ENCODE assay signal across 8 cellular contexts in the genomic region with DNA sequence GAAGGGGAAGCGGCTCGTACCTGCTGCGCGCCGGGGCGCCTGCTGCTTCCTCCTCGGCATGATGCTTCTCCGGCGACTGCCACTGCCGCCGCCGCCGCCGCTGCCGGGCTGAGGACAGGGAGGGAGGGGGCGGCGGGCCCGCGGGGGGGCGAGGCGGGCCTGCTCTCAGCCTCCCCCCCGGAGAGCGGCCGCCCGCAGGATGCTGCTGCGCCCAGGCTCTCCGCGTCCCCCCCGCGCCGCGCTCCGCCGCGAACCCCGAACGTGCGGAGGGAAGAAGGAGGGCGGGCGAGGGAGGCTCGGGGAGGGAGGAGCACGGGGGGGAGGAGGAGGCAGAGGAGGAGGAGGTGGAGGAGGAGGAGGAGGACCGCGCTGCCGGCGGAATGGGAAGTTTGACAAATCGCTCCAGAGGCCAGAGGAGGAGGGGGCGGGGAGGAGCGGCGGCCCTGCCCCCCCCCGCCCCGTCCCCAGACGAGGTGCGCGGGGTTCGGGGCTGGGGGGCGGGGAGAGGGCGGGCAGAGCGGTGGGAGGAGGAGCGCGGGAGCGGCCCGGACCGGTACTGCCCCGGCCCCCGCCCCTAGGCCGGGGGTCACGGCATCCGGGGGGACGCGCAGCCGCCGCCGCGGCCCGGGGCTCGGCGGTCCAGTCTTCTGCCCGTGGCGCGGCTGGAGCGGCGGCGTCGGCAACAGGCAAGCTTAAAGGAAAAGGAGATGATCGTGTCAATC. TPM values are rescaled to one million over a fixed set of nuclear protein-coding genes. Genes with fewer than 3 reads are reported as not detected.
DNase-seq lines count a peak whose midpoint lies in the region; ATAC-seq, FAIRE-seq and TF ChIP-seq lines count a peak whose summit lies in the region.

A gene with protein sequence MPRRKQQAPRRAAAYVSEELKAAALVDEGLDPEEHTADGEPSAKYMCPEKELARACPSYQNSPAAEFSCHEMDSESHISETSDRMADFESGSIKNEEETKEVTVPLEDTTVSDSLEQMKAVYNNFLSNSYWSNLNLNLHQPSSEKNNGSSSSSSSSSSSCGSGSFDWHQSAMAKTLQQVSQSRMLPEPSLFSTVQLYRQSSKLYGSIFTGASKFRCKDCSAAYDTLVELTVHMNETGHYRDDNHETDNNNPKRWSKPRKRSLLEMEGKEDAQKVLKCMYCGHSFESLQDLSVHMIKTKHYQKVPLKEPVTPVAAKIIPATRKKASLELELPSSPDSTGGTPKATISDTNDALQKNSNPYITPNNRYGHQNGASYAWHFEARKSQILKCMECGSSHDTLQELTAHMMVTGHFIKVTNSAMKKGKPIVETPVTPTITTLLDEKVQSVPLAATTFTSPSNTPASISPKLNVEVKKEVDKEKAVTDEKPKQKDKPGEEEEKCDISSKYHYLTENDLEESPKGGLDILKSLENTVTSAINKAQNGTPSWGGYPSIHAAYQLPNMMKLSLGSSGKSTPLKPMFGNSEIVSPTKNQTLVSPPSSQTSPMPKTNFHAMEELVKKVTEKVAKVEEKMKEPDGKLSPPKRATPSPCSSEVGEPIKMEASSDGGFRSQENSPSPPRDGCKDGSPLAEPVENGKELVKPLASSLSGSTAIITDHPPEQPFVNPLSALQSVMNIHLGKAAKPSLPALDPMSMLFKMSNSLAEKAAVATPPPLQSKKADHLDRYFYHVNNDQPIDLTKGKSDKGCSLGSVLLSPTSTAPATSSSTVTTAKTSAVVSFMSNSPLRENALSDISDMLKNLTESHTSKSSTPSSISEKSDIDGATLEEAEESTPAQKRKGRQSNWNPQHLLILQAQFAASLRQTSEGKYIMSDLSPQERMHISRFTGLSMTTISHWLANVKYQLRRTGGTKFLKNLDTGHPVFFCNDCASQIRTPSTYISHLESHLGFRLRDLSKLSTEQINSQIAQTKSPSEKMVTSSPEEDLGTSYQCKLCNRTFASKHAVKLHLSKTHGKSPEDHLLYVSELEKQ (minus strand): TSS at position 277 of the 722 bp plus-strand sequence. CDS start 217 bp downstream, at position 60.

- ATAC-seq in sciatic nerve (peak; percentile 87), HG02610 (IDR thresholded peaks at IDR 0.05; ENCODE audit: unreplicated experiment) (no peak)

- peak within 1 kb of the TSS; percentile 91 for H3K9ac ChIP-seq in SK-N-SH

- no peaks in the 10 kb centered on the region for H3F3A ChIP-seq in SK-N-SH (replicated peaks; ENCODE audit: insufficient read depth)

- peaks cover 29% of the 10 kb centered on the region for H4K20me1 ChIP-seq in SK-N-SH (ENCODE audit: insufficient read depth)

- no peaks in the 10 kb centered on the region for H3K9me3 ChIP-seq in SK-N-SH
- H3K9me3 ChIP-seq in iPS-18c (ENCODE audit: control insufficient read depth, insufficient read depth, low read length), result no peaks in the 10 kb centered on the region

- peak; percentile 93 for DNase-seq in H7
- peak; percentile 89 for DNase-seq in SK-N-SH
- peak; percentile 43 for DNase-seq in brain pericyte (ENCODE audit: low read depth, low spot score)
- peak; percentile 93 for DNase-seq in sciatic nerve (ENCODE audit: low spot score)
- DNase-seq in NCI-H187 (lab: John Stamatoyannopoulos, UW), result no peak
- no peak for DNase-seq in GM19239 (ENCODE audit: insufficient read length, low spot score)

- CTCF ChIA-PET in SK-N-SH (lab: Yijun Ruan, JAX), result interaction anchor here (0.6 to 2.3 kb wide), 4 partner anchors 8 to 1126 kb away, joined by 3 to 10 read pairs (median 4); no protein-coding TSS in a partner anchor

- no peak for TF ChIP-seq RAD21 in SK-N-SH (IDR thresholded peaks at IDR 0.05; ENCODE audit: low read length)

- no peak for TF ChIP-seq EP300 in SK-N-SH (IDR thresholded peaks at IDR 0.05; ENCODE audit: borderline replicate concordance in 1 of 2, low read depth in 1 of 2, low read length in 1 of 2)

- POLR2A ChIA-PET in SK-N-SH (lab: Yijun Ruan, JAX), result interaction anchor here (0.6 to 1.8 kb wide), 7 partner anchors 10 to 630 kb away, joined by 3 to 9 read pairs (median 3); no protein-coding TSS in a partner anchor

- intact Hi-C loops in sciatic nerve (cut with DNase I), result no loop called here

- H3K79me2 ChIP-seq in SK-N-SH (ENCODE audit: insufficient read depth), result peaks cover 66% of the 10 kb centered on the region

- H3K9me2 ChIP-seq in SK-N-SH, result no peaks in the 10 kb centered on the region

- no peak for TF ChIP-seq CTCF in SK-N-SH (IDR thresholded peaks at IDR 0.05)

- FAIRE-seq in GM19239 (lab: Jason Lieb, UNC), result no peak

- peak within 1 kb of the TSS; percentile 75 to 83 for H3K27ac ChIP-seq in SK-N-SH (ENCODE audit: low read depth in 2 of 2, low read length in 1 of 2)

- WGBS in SK-N-SH (ENCODE audit: low lambda C conversion rate), result 2% methylated on average over 25 of the region's 86 CpGs

- peaks cover 23 to 42% of the 10 kb centered on the region in 2 experiments for H3K4me1 ChIP-seq in SK-N-SH (ENCODE audit: control insufficient read depth in 1 of 2, insufficient read depth in 2 of 2, low read depth in 1 of 2, low read length in 1 of 2)

- peak within 1 kb of the TSS; percentile 68 for H3K4me3 ChIP-seq in H7 (ENCODE audit: insufficient read depth, low read depth, low read length)
- H3K4me3 ChIP-seq in SK-N-SH (ENCODE audit: low read depth in 2 of 2, low read length in 1 of 2), result peak within 1 kb of the TSS; percentile 85 to 97
- peak within 1 kb of the TSS; percentile 69 for H3K4me3 ChIP-seq in iPS-18c (ENCODE audit: insufficient read depth, low read depth, low read length)

- peak within 1 kb of the TSS; percentile 78; the same call in 1 of the 2 replicates for H2AFZ ChIP-seq in SK-N-SH (ENCODE audit: low read depth)

- peaks cover 51% of the 10 kb centered on the region for H3K27me3 ChIP-seq in H7 (ENCODE audit: control insufficient read depth, insufficient read depth, low read length)
- no peaks in the 10 kb centered on the region for H3K27me3 ChIP-seq in SK-N-SH (ENCODE audit: insufficient read depth)

- H3K36me3 ChIP-seq in H7 (replicated peaks; ENCODE audit: control insufficient read depth, insufficient read depth, low read length), result no peaks in the 10 kb centered on the region
- H3K36me3 ChIP-seq in SK-N-SH (replicated peaks in 1 of 2; ENCODE audit: control insufficient read depth in 1 of 2, insufficient read depth in 2 of 2, low read length in 1 of 2), result peaks cover 0 to 3% of the 10 kb centered on the region in 2 experiments

- H3K4me2 ChIP-seq in SK-N-SH, result peak within 1 kb of the TSS; percentile 85

TF ChIP-seq in SK-N-SH, 30 proteins besides CTCF, POLR2A, EP300 and RAD21:
- TF ChIP-seq, protein P1, sequence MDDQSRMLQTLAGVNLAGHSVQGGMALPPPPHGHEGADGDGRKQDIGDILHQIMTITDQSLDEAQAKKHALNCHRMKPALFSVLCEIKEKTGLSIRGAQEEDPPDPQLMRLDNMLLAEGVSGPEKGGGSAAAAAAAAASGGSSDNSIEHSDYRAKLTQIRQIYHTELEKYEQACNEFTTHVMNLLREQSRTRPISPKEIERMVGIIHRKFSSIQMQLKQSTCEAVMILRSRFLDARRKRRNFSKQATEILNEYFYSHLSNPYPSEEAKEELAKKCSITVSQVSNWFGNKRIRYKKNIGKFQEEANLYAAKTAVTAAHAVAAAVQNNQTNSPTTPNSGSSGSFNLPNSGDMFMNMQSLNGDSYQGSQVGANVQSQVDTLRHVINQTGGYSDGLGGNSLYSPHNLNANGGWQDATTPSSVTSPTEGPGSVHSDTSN (IDR thresholded peaks at IDR 0.05), result peak; percentile 42; the same call in 1 of the 2 replicates
- TF ChIP-seq NRF1 (IDR thresholded peaks at IDR 0.05; ENCODE audit: low read depth, low read length) (no peak), CHD2 (IDR thresholded peaks at IDR 0.05; ENCODE audit: low read length, partially characterized antibody) (peak; percentile 50)
TF ChIP-seq in SK-N-SH: peak in this region for 2.

RNA-seq across cellular contexts. Expression of the gene that starts here (rescaled TPM):
- 2.0 and 2.7 TPM in 2 replicates for total RNA-seq in H7 (2014; rRNA removed; shearing (Covaris generic))
- polyA plus RNA-seq in SK-N-SH (2012; rRNA removed), result 3.0 and 3.3 TPM in 2 replicates
- polyA plus RNA-seq in SK-N-SH (2012; cell fraction: cytosol; rRNA removed), result 2.5 and 2.8 TPM in 2 replicates
- 13.7 and 14.0 TPM in 2 replicates for polyA plus RNA-seq in SK-N-SH (2012; cell fraction: nucleus; rRNA removed)
- 32.8 TPM for total RNA-seq in sciatic nerve

Comparison
In these comparisons a context has a peak if more than half of its experiments do, and no peak if none do; other contexts are left out.
1. DNase-seq: peak in H7 (single experiment), SK-N-SH (single experiment), brain pericyte (single experiment) and sciatic nerve (single experiment); none in NCI-H187 (0 of 2) and GM19239 (single experiment).
2. Peak in every context shown above with its lines, with median percentiles within 50 percentile points of each other: H3K4me3 ChIP-seq.